ENCODE assay signal across 1 cellular context in the genomic region with DNA sequence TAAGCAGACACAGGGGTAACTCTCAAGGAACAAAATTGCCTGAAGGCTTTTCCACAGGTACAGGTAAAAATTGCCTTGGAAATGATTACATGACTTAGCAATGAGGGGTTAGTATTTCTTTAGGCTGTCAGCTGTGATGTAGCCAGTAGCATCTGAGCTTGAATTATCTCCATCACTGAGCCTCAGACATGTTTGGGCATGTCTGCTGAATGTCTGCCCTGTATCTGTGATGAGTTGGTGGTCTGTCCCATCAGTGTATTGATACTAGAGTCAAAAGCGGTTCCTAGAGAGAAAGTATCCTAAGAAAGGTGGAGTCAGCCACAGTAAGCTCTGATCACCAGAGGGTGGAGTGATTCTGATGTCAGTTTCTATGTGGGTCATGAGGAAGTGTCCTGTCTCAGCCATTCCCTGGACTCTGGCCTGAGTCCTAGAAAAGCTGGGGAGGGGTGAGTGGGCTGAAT.
TF ChIP-seq lines count a peak whose summit lies in the region.

No MANE protein-coding gene starts in this region.

TF ChIP-seq in H1, 55 proteins besides CTCF, POLR2A, EP300 and RAD21 (continued from another document):
- TF ChIP-seq MAFK (IDR thresholded peaks at IDR 0.05; ENCODE audit: low read depth, low read length) = no peak
